ENCODE assay signal across 1 cellular context in the genomic region with DNA sequence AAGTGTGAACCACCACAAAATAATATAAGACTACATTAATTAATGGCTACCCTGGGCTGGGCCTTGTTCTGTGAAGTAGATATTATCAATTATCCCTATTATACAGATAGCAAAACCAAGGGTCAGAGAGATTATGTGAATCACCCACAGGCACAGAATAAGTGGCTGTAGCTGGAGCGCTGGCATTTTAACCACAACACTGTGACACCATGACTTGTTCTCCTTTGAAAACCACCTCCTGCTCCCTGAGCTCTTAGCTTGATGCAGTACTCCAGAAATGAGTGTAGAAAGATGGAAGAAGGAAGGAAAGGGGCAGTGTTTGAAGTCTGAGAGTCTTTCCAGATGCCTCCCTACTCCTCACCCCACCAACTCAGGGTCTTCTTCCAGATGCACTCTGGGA.
TF ChIP-seq lines count a peak whose summit lies in the region.

No MANE protein-coding gene starts in this region.

TF ChIP-seq in GM23338, 12 proteins besides CTCF, POLR2A, EP300 and RAD21 (continued from another document):
- TF ChIP-seq, protein P1, sequence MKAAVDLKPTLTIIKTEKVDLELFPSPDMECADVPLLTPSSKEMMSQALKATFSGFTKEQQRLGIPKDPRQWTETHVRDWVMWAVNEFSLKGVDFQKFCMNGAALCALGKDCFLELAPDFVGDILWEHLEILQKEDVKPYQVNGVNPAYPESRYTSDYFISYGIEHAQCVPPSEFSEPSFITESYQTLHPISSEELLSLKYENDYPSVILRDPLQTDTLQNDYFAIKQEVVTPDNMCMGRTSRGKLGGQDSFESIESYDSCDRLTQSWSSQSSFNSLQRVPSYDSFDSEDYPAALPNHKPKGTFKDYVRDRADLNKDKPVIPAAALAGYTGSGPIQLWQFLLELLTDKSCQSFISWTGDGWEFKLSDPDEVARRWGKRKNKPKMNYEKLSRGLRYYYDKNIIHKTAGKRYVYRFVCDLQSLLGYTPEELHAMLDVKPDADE (IDR thresholded peaks at IDR 0.05), result no peak
- no peak for TF ChIP-seq ZNF114 (CRISPR knock-in tag; IDR thresholded peaks at IDR 0.05)
- TF ChIP-seq, protein P2, sequence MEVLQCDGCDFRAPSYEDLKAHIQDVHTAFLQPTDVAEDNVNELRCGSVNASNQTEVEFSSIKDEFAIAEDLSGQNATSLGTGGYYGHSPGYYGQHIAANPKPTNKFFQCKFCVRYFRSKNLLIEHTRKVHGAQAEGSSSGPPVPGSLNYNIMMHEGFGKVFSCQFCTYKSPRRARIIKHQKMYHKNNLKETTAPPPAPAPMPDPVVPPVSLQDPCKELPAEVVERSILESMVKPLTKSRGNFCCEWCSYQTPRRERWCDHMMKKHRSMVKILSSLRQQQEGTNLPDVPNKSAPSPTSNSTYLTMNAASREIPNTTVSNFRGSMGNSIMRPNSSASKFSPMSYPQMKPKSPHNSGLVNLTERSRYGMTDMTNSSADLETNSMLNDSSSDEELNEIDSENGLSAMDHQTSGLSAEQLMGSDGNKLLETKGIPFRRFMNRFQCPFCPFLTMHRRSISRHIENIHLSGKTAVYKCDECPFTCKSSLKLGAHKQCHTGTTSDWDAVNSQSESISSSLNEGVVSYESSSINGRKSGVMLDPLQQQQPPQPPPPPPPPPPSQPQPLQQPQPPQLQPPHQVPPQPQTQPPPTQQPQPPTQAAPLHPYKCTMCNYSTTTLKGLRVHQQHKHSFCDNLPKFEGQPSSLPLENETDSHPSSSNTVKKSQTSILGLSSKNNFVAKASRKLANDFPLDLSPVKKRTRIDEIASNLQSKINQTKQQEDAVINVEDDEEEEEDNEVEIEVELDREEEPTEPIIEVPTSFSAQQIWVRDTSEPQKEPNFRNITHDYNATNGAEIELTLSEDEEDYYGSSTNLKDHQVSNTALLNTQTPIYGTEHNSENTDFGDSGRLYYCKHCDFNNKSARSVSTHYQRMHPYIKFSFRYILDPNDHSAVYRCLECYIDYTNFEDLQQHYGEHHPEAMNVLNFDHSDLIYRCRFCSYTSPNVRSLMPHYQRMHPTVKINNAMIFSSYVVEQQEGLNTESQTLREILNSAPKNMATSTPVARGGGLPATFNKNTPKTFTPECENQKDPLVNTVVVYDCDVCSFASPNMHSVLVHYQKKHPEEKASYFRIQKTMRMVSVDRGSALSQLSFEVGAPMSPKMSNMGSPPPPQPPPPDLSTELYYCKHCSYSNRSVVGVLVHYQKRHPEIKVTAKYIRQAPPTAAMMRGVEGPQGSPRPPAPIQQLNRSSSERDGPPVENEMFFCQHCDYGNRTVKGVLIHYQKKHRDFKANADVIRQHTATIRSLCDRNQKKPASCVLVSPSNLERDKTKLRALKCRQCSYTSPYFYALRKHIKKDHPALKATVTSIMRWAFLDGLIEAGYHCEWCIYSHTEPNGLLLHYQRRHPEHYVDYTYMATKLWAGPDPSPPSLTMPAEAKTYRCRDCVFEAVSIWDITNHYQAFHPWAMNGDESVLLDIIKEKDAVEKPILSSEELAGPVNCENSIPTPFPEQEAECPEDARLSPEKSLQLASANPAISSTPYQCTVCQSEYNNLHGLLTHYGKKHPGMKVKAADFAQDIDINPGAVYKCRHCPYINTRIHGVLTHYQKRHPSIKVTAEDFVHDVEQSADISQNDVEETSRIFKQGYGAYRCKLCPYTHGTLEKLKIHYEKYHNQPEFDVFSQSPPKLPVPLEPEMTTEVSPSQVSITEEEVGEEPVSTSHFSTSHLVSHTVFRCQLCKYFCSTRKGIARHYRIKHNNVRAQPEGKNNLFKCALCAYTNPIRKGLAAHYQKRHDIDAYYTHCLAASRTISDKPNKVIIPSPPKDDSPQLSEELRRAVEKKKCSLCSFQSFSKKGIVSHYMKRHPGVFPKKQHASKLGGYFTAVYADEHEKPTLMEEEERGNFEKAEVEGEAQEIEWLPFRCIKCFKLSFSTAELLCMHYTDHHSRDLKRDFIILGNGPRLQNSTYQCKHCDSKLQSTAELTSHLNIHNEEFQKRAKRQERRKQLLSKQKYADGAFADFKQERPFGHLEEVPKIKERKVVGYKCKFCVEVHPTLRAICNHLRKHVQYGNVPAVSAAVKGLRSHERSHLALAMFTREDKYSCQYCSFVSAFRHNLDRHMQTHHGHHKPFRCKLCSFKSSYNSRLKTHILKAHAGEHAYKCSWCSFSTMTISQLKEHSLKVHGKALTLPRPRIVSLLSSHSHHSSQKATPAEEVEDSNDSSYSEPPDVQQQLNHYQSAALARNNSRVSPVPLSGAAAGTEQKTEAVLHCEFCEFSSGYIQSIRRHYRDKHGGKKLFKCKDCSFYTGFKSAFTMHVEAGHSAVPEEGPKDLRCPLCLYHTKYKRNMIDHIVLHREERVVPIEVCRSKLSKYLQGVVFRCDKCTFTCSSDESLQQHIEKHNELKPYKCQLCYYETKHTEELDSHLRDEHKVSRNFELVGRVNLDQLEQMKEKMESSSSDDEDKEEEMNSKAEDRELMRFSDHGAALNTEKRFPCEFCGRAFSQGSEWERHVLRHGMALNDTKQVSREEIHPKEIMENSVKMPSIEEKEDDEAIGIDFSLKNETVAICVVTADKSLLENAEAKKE (CRISPR knock-in tag; IDR thresholded peaks at IDR 0.05), result no peak
- TF ChIP-seq ZNF331 (CRISPR knock-in tag; IDR thresholded peaks at IDR 0.05; ENCODE audit: low read depth), result no peak
